1 cellular context compared by ENCODE assay signal in genomic region chr3:47495111-47495510, GRCh38.
TF ChIP-seq lines count a peak whose summit lies in the region.

No MANE protein-coding gene starts in this region.

TF ChIP-seq in GM12878, 131 proteins besides CTCF, POLR2A, EP300 and RAD21 (continued from another document):
- TF ChIP-seq NBN (IDR thresholded peaks at IDR 0.05), result no peak
- TF ChIP-seq EED (IDR thresholded peaks at IDR 0.05; ENCODE audit: low read depth), result no peak
- no peak for TF ChIP-seq GATAD2B (conservative IDR thresholded peaks at IDR 0.05; ENCODE audit: low read depth)
